In genomic region chr4:151362404-151363164, GRCh38 we compare ENCODE assay signal across 8 cellular contexts. TPM values are rescaled to one million over a fixed set of nuclear protein-coding genes. Genes with fewer than 3 reads are reported as not detected.
DNase-seq lines count a peak whose midpoint lies in the region; ATAC-seq, FAIRE-seq and TF ChIP-seq lines count a peak whose summit lies in the region.

No MANE protein-coding gene starts in this region.

- peak; percentile 81 for FAIRE-seq in endothelial cell of umbilical vein (lab: Jason Lieb, UNC)

- H3K4me1 ChIP-seq in endothelial cell of umbilical vein (ENCODE audit: control insufficient read depth, extremely low read depth, insufficient read depth, low read length) (no peaks in the 10 kb centered on the region), mucosa of descending colon (ENCODE audit: low read depth) (no peaks in the 10 kb centered on the region)

- peak; percentile 87 for DNase-seq in DMS 273 (lab: John Stamatoyannopoulos, UW; ENCODE audit: unreplicated experiment)
- DNase-seq in HS-27A (ENCODE audit: low read depth) = peak; percentile 73
- DNase-seq in NOMO-1 treated with DMSO at 0.1 percent for 48 hours (lab: John Stamatoyannopoulos, UW; ENCODE audit: unreplicated experiment) = peak; percentile 80
- DNase-seq in activated CD8-positive, alpha-beta memory T cell treated with anti-CD3 and anti-CD28 coated beads, Interleukin-2, amount 10 ng/mL, durations not matched to agents 7 days and 5 days = peak; percentile 83
- peak; percentile 87 for DNase-seq in endothelial cell of umbilical vein (ENCODE audit: low read depth, low spot score)
- DNase-seq in mucosa of descending colon = peak; percentile 71 to 90 (median 86)
- DNase-seq in stimulated activated CD8-positive, alpha-beta memory T cell treated with anti-CD3 and anti-CD28 coated beads, Interleukin-4, amount 100 ng/mL, for 4 hours (ENCODE audit: low read depth in 2 of 2, low spot score in 1 of 2) = peak; percentile 30 to 33

- TF ChIP-seq POLR2A in endothelial cell of umbilical vein (IDR thresholded peaks at IDR 0.05; ENCODE audit: low read depth, low read length) = no peak

- H3K79me2 ChIP-seq in endothelial cell of umbilical vein (ENCODE audit: control insufficient read depth, insufficient read depth, low read length) = no peaks in the 10 kb centered on the region

- intact Hi-C loops in endothelial cell of umbilical vein (cut with micrococcal nuclease) (loop anchor here (1.0 to 5.0 kb wide), 7 partner anchors 37 to 245 kb away; partner anchors contain the start of genes PRSS48 and SH3D19), mucosa of descending colon (cut with DNase I, micrococcal nuclease) (loop anchor here in 1 of 2 donors (10.0 kb wide), 1 partner anchor 78 kb away; no protein-coding TSS in a partner anchor)

- POLR2A ChIA-PET in endothelial cell of umbilical vein (lab: Charles Lee) = no interaction called here

- dilution Hi-C loops in endothelial cell of umbilical vein (cut with MboI; ENCODE audit: extremely low pct_ligation_motif_present, low sequenced_read_pairs) = no loop called here

- H3K9me3 ChIP-seq in endothelial cell of umbilical vein (replicated peaks; ENCODE audit: control insufficient read depth, insufficient read depth, low read length) (no peaks in the 10 kb centered on the region), mucosa of descending colon (no peaks in the 10 kb centered on the region)

- no peaks in the 10 kb centered on the region for H3K27me3 ChIP-seq in endothelial cell of umbilical vein (ENCODE audit: control insufficient read depth in 2 of 2, insufficient read depth in 2 of 2, low read length in 2 of 2)

- H3K4me3 ChIP-seq in endothelial cell of umbilical vein (replicated peaks in 1 of 3; ENCODE audit: insufficient read depth in 1 of 3, low read depth in 1 of 3, low read length in 3 of 3) (no peak overlapping the region), mucosa of descending colon (no peak overlapping the region)

- H3K27me3 Mint-ChIP-seq in activated CD8-positive, alpha-beta memory T cell treated with anti-CD3 and anti-CD28 coated beads, Interleukin-2, amount 10 ng/mL, durations not matched to agents 7 days and 5 days = peaks cover 19% of the 10 kb centered on the region

- ATAC-seq in GM21390 (IDR thresholded peaks at IDR 0.05; ENCODE audit: unreplicated experiment) = peak; percentile 99
- peak; percentile 97 for ATAC-seq in activated CD8-positive, alpha-beta memory T cell treated with anti-CD3 and anti-CD28 coated beads, Interleukin-2, amount 10 ng/mL, durations not matched to agents 7 days and 5 days
- peak; percentile 97 for ATAC-seq in mucosa of descending colon

- H3K36me3 ChIP-seq in endothelial cell of umbilical vein (ENCODE audit: control insufficient read depth in 2 of 2, extremely low read depth in 1 of 2, insufficient read depth in 2 of 2, low read length in 2 of 2) = no peaks in the 10 kb centered on the region
- no peaks in the 10 kb centered on the region for H3K36me3 ChIP-seq in mucosa of descending colon (ENCODE audit: low read depth)

- CTCF ChIA-PET in activated CD8-positive, alpha-beta memory T cell treated with anti-CD3 and anti-CD28 coated beads, Interleukin-2, amount 10 ng/mL, durations not matched to agents 7 days and 5 days (lab: Charles Lee) = interaction anchor here (0.9 to 1.8 kb wide), 4 partner anchors 14 to 262 kb away, joined by 3 to 8 read pairs (median 4); no protein-coding TSS in a partner anchor
- CTCF ChIA-PET in endothelial cell of umbilical vein (lab: Charles Lee) = interaction anchor here (0.6 to 2.6 kb wide), 16 partner anchors 9 to 246 kb away, joined by 3 to 40 read pairs (median 4); partner anchors contain the start of gene PRSS48

- H2AFZ ChIP-seq in endothelial cell of umbilical vein (ENCODE audit: low read depth, low read length) = peak overlapping the region; percentile 56

- no peak overlapping the region for H3K9ac ChIP-seq in endothelial cell of umbilical vein (replicated peaks; ENCODE audit: extremely low read depth, insufficient read depth, low read length)

- no peak overlapping the region for H3K27ac Mint-ChIP-seq in activated CD8-positive, alpha-beta memory T cell treated with anti-CD3 and anti-CD28 coated beads, Interleukin-2, amount 10 ng/mL, durations not matched to agents 7 days and 5 days

- no TSS peak for BruUV-seq in endothelial cell of umbilical vein (replicated peaks; lab: Mats Ljungman, UMichigan)

- H3K9me3 Mint-ChIP-seq in activated CD8-positive, alpha-beta memory T cell treated with anti-CD3 and anti-CD28 coated beads, Interleukin-2, amount 10 ng/mL, durations not matched to agents 7 days and 5 days (ENCODE audit: low read depth) = no peaks in the 10 kb centered on the region

- no peak overlapping the region for H3K4me2 ChIP-seq in endothelial cell of umbilical vein (ENCODE audit: insufficient read depth, low read length)

- no peaks in the 10 kb centered on the region for H3K9me1 ChIP-seq in endothelial cell of umbilical vein (replicated peaks; ENCODE audit: control insufficient read depth, extremely low read depth, insufficient read depth, low read length)

- H3K4me3 Mint-ChIP-seq in activated CD8-positive, alpha-beta memory T cell treated with anti-CD3 and anti-CD28 coated beads, Interleukin-2, amount 10 ng/mL, durations not matched to agents 7 days and 5 days = no peak overlapping the region

- no peak overlapping the region for H3K27ac ChIP-seq in endothelial cell of umbilical vein (ENCODE audit: insufficient read depth, low read depth, low read length)

- TF ChIP-seq CTCF in endothelial cell of umbilical vein (IDR thresholded peaks at IDR 0.05; ENCODE audit: extremely low read depth in 1 of 2, insufficient read depth in 1 of 2, low read depth in 1 of 2, low read length in 2 of 2) = peak; percentile 96 to 100
- TF ChIP-seq CTCF in mucosa of descending colon (IDR thresholded peaks at IDR 0.05) = peak; percentile 90

- H3K4me1 Mint-ChIP-seq in activated CD8-positive, alpha-beta memory T cell treated with anti-CD3 and anti-CD28 coated beads, Interleukin-2, amount 10 ng/mL, durations not matched to agents 7 days and 5 days = peaks cover 2% of the 10 kb centered on the region

- no peaks in the 10 kb centered on the region for H3K36me3 Mint-ChIP-seq in activated CD8-positive, alpha-beta memory T cell treated with anti-CD3 and anti-CD28 coated beads, Interleukin-2, amount 10 ng/mL, durations not matched to agents 7 days and 5 days

- no peaks in the 10 kb centered on the region for H4K20me1 ChIP-seq in endothelial cell of umbilical vein (replicated peaks; ENCODE audit: control insufficient read depth, extremely low read depth, insufficient read depth, low read length)

TF ChIP-seq in endothelial cell of umbilical vein, 7 proteins besides CTCF, POLR2A, EP300 and RAD21:
- TF ChIP-seq MAX (IDR thresholded peaks at IDR 0.05; ENCODE audit: insufficient read depth, insufficient read length) (no peak), POLR2AphosphoS5 (IDR thresholded peaks at IDR 0.05; ENCODE audit: insufficient read depth, low read depth, low read length) (no peak), EZH2 (IDR thresholded peaks at IDR 0.05; ENCODE audit: borderline replicate concordance, low read depth, low read length, severe bottlenecking) (no peak), MYC (IDR thresholded peaks at IDR 0.05; ENCODE audit: low read depth, low read length) (no peak), GATA2 (IDR thresholded peaks at IDR 0.05; ENCODE audit: insufficient read depth, insufficient read length, low read depth, low read length) (no peak), JUN (IDR thresholded peaks at IDR 0.05; ENCODE audit: borderline replicate concordance, insufficient read depth, insufficient read length, low read depth) (no peak), FOS (IDR thresholded peaks at IDR 0.05; ENCODE audit: borderline replicate concordance, insufficient read depth, low read length) (no peak)

RNA-seq across cellular contexts. Expression of gene SH3D19, which starts 37.2 kb away (rescaled TPM):
- not detected for total RNA-seq in activated CD8-positive, alpha-beta memory T cell treated with anti-CD3 and anti-CD28 coated beads, Interleukin-2, amount 10 ng/mL, durations not matched to agents 7 days and 5 days
- total RNA-seq in endothelial cell of umbilical vein (86.3 and 92.8 TPM in 2 replicates), mucosa of descending colon (100 to 1,000 TPM in 2 of 3 donors, 10 to 100 TPM in 1; 97.5 to 140 (median 102) TPM)
- 30.2 and 37.5 TPM in 2 replicates for polyA plus RNA-seq in endothelial cell of umbilical vein
- 40.9 and 43.7 TPM in 2 replicates for polyA plus RNA-seq in endothelial cell of umbilical vein (2011; cell fraction: cytosol; rRNA removed)
- 95.7 and 102 TPM in 2 replicates for polyA plus RNA-seq in endothelial cell of umbilical vein (2011; cell fraction: nucleus; rRNA removed)
- polyA plus RNA-seq in endothelial cell of umbilical vein (2012) = 62.9 and 68.2 TPM in 2 replicates
- polyA minus RNA-seq in endothelial cell of umbilical vein = 81.5 and 91.8 TPM in 2 replicates
- polyA minus RNA-seq in endothelial cell of umbilical vein (2011; cell fraction: cytosol; rRNA and poly(A)+ RNA removed) = 8.1 TPM
- polyA minus RNA-seq in endothelial cell of umbilical vein (2011; cell fraction: nucleus; rRNA and poly(A)+ RNA removed) = 143 and 145 TPM in 2 replicates

RNA-seq across cellular contexts. Expression of gene FHIP1A, which starts 46.4 kb away (rescaled TPM):
- not detected for total RNA-seq in activated CD8-positive, alpha-beta memory T cell treated with anti-CD3 and anti-CD28 coated beads, Interleukin-2, amount 10 ng/mL, durations not matched to agents 7 days and 5 days
- 0.58 and 2.2 TPM in 2 replicates for total RNA-seq in endothelial cell of umbilical vein
- polyA plus RNA-seq in endothelial cell of umbilical vein = 0.13 and 0.19 TPM in 2 replicates
- 0.13 and 0.17 TPM in 2 replicates for polyA plus RNA-seq in endothelial cell of umbilical vein (2011; cell fraction: cytosol; rRNA removed)
- 0.41 and 0.50 TPM in 2 replicates for polyA plus RNA-seq in endothelial cell of umbilical vein (2011; cell fraction: nucleus; rRNA removed)
- 0.11 TPM in 1 of 2 replicates, not detected in the other for polyA plus RNA-seq in endothelial cell of umbilical vein (2012)
- polyA minus RNA-seq in endothelial cell of umbilical vein = 0.46 and 0.91 TPM in 2 replicates
- polyA minus RNA-seq in endothelial cell of umbilical vein (2011; cell fraction: cytosol; rRNA and poly(A)+ RNA removed) = 9.7 TPM
- polyA minus RNA-seq in endothelial cell of umbilical vein (2011; cell fraction: nucleus; rRNA and poly(A)+ RNA removed) = 0.63 and 2.2 TPM in 2 replicates
- total RNA-seq in mucosa of descending colon = 10 to 100 TPM; 21.6 to 53.1 (median 29.1) TPM

Comparison
In these comparisons a context has a peak if more than half of its experiments do, and no peak if none do; other contexts are left out.
1. DNase-seq: peak in every context shown above with its lines; median percentile 87 in DMS 273; 87 in endothelial cell of umbilical vein; 86 in mucosa of descending colon; 83 in activated CD8-positive, alpha-beta memory T cell treated with anti-CD3 and anti-CD28 coated beads, Interleukin-2, amount 10 ng/mL, durations not matched to agents 7 days and 5 days; 80 in NOMO-1 treated with DMSO at 0.1 percent for 48 hours; 73 in HS-27A; 32 in stimulated activated CD8-positive, alpha-beta memory T cell treated with anti-CD3 and anti-CD28 coated beads, Interleukin-4, amount 100 ng/mL, for 4 hours.
2. RNA of gene SH3D19, which starts 37.2 kb away (total RNA-seq): 97.5 to 140 TPM in mucosa of descending colon and 86.3 to 92.8 TPM in endothelial cell of umbilical vein; not detected in activated CD8-positive, alpha-beta memory T cell treated with anti-CD3 and anti-CD28 coated beads, Interleukin-2, amount 10 ng/mL, durations not matched to agents 7 days and 5 days; every median in the first group is over 10 times any median in the second.
3. Peak in every context shown above with its lines, with median percentiles within 50 percentile points of each other: ATAC-seq.